17 cellular contexts compared by ENCODE assay signal in genomic region chr4:185247151-185247550, GRCh38. TPM values are rescaled to one million over a fixed set of nuclear protein-coding genes. Genes with fewer than 3 reads are reported as not detected.
DNase-seq lines count a peak whose midpoint lies in the region; ATAC-seq, FAIRE-seq and TF ChIP-seq lines count a peak whose summit lies in the region.
"Had no signal": no experiment of that assay in that cellular context is flagged by ENCODE, and none has a peak within 500 bp of the region (broad histone marks: within the 10 kb centered on the region; RNA-seq: fewer than 3 reads in every experiment).

No MANE protein-coding gene starts in this region.

- H3K9ac ChIP-seq in adipocyte (ENCODE audit: low read length): no peak overlapping the region

- H3K27ac Mint-ChIP-seq in HFFc6: peak overlapping the region; percentile 62
- H3K27ac Mint-ChIP-seq: dendritic cell treated with granulocyte-macrophage colony-stimulating factor and Interleukin-4, amounts not matched to agents 40 ng/mL and 50 ng/mL, for 4 days had no signal

- intact Hi-C loops in pancreas (cut with DNase I): no loop called here
- intact Hi-C loops in OCI-LY7 (cut with micrococcal nuclease; ENCODE audit: unreplicated experiment): no loop called here

- H3K9me3 ChIP-seq in adipocyte (ENCODE audit: control insufficient read depth, low read length) (no peaks in the 10 kb centered on the region), pancreas (no peaks in the 10 kb centered on the region), OCI-LY7 (ENCODE audit: low read length) (no peaks in the 10 kb centered on the region)
- H3K9me3 ChIP-seq: gastroesophageal sphincter, left lung, neutrophil, right lobe of liver had no signal

- H3K79me2 ChIP-seq in OCI-LY7 (ENCODE audit: insufficient read depth, low read depth, low read length): peaks cover 17% of the 10 kb centered on the region; the same call in 1 of the 2 replicates

- H4K20me1 ChIP-seq in OCI-LY7 (ENCODE audit: insufficient read depth, low read length): no peaks in the 10 kb centered on the region

- H3K27me3 Mint-ChIP-seq in HFFc6 (ENCODE audit: insufficient read depth): no peaks in the 10 kb centered on the region
- H3K27me3 Mint-ChIP-seq: brain had no signal

- in situ Hi-C loops in KBM-7 (cut with MboI; ENCODE audit: low pct_unique_long_range_greater_than_20kb, low sequenced_read_pairs): no loop called here

- peaks cover 6% of the 10 kb centered on the region for H3K36me3 ChIP-seq in adipocyte (ENCODE audit: control insufficient read depth, insufficient read depth, low read length, severe bottlenecking)
- H3K36me3 ChIP-seq in pancreas: no peaks in the 10 kb centered on the region
- H3K36me3 ChIP-seq in OCI-LY7 (ENCODE audit: insufficient read depth, low read length): peaks cover 25% of the 10 kb centered on the region
- H3K36me3 ChIP-seq: gastroesophageal sphincter, left lung, neutrophil, right lobe of liver had no signal

- H3K4me1 ChIP-seq in adipocyte (ENCODE audit: control insufficient read depth, insufficient read depth, low read length): peaks cover 24% of the 10 kb centered on the region
- peaks cover 0 to 10% (median 3%) of the 10 kb centered on the region in 3 donors for H3K4me1 ChIP-seq in pancreas
- peaks cover 5% of the 10 kb centered on the region for H3K4me1 ChIP-seq in OCI-LY7 (ENCODE audit: insufficient read depth, low read length, poor library complexity, severe bottlenecking)
- H3K4me1 ChIP-seq: left lung, right lobe of liver had no signal

- ATAC-seq in pancreas (no peak), left lobe of liver (no peak)
- ATAC-seq: gastroesophageal sphincter, left lung, right lobe of liver had no signal

- H3K27ac ChIP-seq in pancreas: no peak overlapping the region
- H3K27ac ChIP-seq in OCI-LY7 (ENCODE audit: low read depth, low read length, poor library complexity, severe bottlenecking): no peak overlapping the region
- H3K27ac ChIP-seq: gastroesophageal sphincter, left lung, neutrophil, right lobe of liver had no signal

- H3K27me3 ChIP-seq in adipocyte (replicated peaks; ENCODE audit: control insufficient read depth, insufficient read depth, low read length): no peaks in the 10 kb centered on the region
- no peaks in the 10 kb centered on the region for H3K27me3 ChIP-seq in pancreas
- H3K27me3 ChIP-seq: gastroesophageal sphincter, left lung, right lobe of liver had no signal

- peaks cover 44% of the 10 kb centered on the region for H3K4me1 Mint-ChIP-seq in HFFc6 (ENCODE audit: low read depth)

- no TSS peak for BruUV-seq in OCI-LY7 (replicated peaks; lab: Mats Ljungman, UMichigan)

- no peaks in the 10 kb centered on the region for H3K9me2 ChIP-seq in OCI-LY7 (ENCODE audit: insufficient read depth, low read length)

- no peak overlapping the region for H3K4me2 ChIP-seq in OCI-LY7 (ENCODE audit: low read length)

- H3K4me3 ChIP-seq in adipocyte (ENCODE audit: low read length): no peak overlapping the region
- H3K4me3 ChIP-seq in pancreas: no peak overlapping the region
- H3K4me3 ChIP-seq in OCI-LY7 (ENCODE audit: low read depth, low read length, poor library complexity, severe bottlenecking): no peak overlapping the region
- H3K4me3 ChIP-seq: gastroesophageal sphincter, left lung, right lobe of liver had no signal

- FAIRE-seq in GM12891 (lab: Jason Lieb, UNC) (peak; percentile 16), pancreas (lab: Jason Lieb, UNC) (peak; percentile 61)
- FAIRE-seq: H54 had no signal

- TF ChIP-seq POLR2A in GM12891 (IDR thresholded peaks at IDR 0.05; ENCODE audit: low read depth, low read length): no peak

- POLR2A ChIA-PET in OCI-LY7 (lab: Charles Lee): interaction anchor here (0.5 to 2.9 kb wide), 12 partner anchors 10 to 909 kb away, joined by 3 to 26 read pairs (median 4); no protein-coding TSS in a partner anchor

- CTCF ChIA-PET in OCI-LY7 (lab: Charles Lee; ENCODE audit: unreplicated experiment): no interaction called here

- H3K4me3 Mint-ChIP-seq in HFFc6: no peak overlapping the region
- H3K4me3 Mint-ChIP-seq: dendritic cell treated with granulocyte-macrophage colony-stimulating factor and Interleukin-4, amounts not matched to agents 40 ng/mL and 50 ng/mL, for 4 days had no signal

- DNase-seq in GM12891 (ENCODE audit: insufficient read length, low spot score): no peak
- DNase-seq in HFFc6: no peak
- DNase-seq in adipocyte (ENCODE audit: low read depth): peak; percentile 56
- no peak for DNase-seq in pancreas
- DNase-seq in left lobe of liver (ENCODE audit: low spot score): no peak
- DNase-seq in KBM-7: no peak
- no peak for DNase-seq in OCI-LY7 (ENCODE audit: low spot score)
- DNase-seq: activated effector memory CD4-positive, alpha-beta T cell treated with anti-CD3 and anti-CD28 coated beads, Interleukin-2, amount 50 U/mL, for 16 hours; left lung; MM.1S; NCI-H345; right lobe of liver had no signal

- 24 to 27% methylated on average over 1 of the region's 1 CpG for WGBS in pancreas, 2 donors

- peaks cover 13% of the 10 kb centered on the region for H3K36me3 Mint-ChIP-seq in HFFc6 (ENCODE audit: low read depth)

- H2AFZ ChIP-seq in OCI-LY7 (ENCODE audit: low read length): no peak overlapping the region

- TF ChIP-seq CTCF in HFFc6 (IDR thresholded peaks at IDR 0.05) (no peak), pancreas (IDR thresholded peaks at IDR 0.05) (no peak), OCI-LY7 (conservative IDR thresholded peaks at IDR 0.05; ENCODE audit: low read length) (no peak)

- no peaks in the 10 kb centered on the region for H3K9me3 Mint-ChIP-seq in HFFc6
- H3K9me3 Mint-ChIP-seq: dendritic cell treated with granulocyte-macrophage colony-stimulating factor and Interleukin-4, amounts not matched to agents 40 ng/mL and 50 ng/mL, for 4 days had no signal

TF ChIP-seq in GM12891, 5 proteins besides CTCF, POLR2A, EP300 and RAD21:
- TF ChIP-seq PAX5 (IDR thresholded peaks at IDR 0.05; ENCODE audit: insufficient read depth, low read length, severe bottlenecking) (no peak), POU2F2 (IDR thresholded peaks at IDR 0.05; ENCODE audit: low read depth, low read length) (no peak), TAF1 (IDR thresholded peaks at IDR 0.05; ENCODE audit: low read depth, low read length) (no peak), POLR2AphosphoS5 (IDR thresholded peaks at IDR 0.05; ENCODE audit: low read depth, low read length) (no peak)

RNA-seq across cellular contexts. Expression of gene SNX25, which starts 37.8 kb away (rescaled TPM):
- 63.7 TPM for polyA plus RNA-seq in GM12891 (2012; ENCODE audit: low read depth, missing spikeins)
- 10 to 100 TPM; 19.4 to 40.2 (median 24.8) TPM for total RNA-seq in HFFc6 (2021; fragmentation: NEBNext Ultra II Directional; extraction: Animal tissue kit (Norgen Biotek cat#: 25700))
- total RNA-seq in pancreas (10 to 100 TPM; 10.1 to 15.0 (median 12.5) TPM), left lobe of liver (11.4 TPM), OCI-LY7 (2022) (49.4 and 55.6 TPM in 2 replicates)
- polyA plus RNA-seq in pancreas: 1 to 10 TPM; 4.8 to 9.4 TPM
- 33.7 and 35.5 TPM in 2 replicates for total RNA-seq in OCI-LY7 (2014; rRNA removed; shearing (Covaris generic))

RNA-seq across cellular contexts. Expression of gene CFAP97, which starts 43.4 kb away (rescaled TPM):
- 17.8 TPM for polyA plus RNA-seq in GM12891 (2012; ENCODE audit: low read depth, missing spikeins)
- 10 to 100 TPM; 35.0 to 44.0 (median 41.0) TPM for total RNA-seq in HFFc6 (2021; fragmentation: NEBNext Ultra II Directional; extraction: Animal tissue kit (Norgen Biotek cat#: 25700))
- 10 to 100 TPM; 10.4 to 19.2 (median 17.2) TPM for total RNA-seq in pancreas
- 1 to 10 TPM; 3.4 to 5.6 TPM for polyA plus RNA-seq in pancreas
- 11.3 TPM for total RNA-seq in left lobe of liver
- total RNA-seq in OCI-LY7 (2014; rRNA removed; shearing (Covaris generic)): 20.4 and 22.7 TPM in 2 replicates
- 54.0 and 57.3 TPM in 2 replicates for total RNA-seq in OCI-LY7 (2022)
